In the genomic region with DNA sequence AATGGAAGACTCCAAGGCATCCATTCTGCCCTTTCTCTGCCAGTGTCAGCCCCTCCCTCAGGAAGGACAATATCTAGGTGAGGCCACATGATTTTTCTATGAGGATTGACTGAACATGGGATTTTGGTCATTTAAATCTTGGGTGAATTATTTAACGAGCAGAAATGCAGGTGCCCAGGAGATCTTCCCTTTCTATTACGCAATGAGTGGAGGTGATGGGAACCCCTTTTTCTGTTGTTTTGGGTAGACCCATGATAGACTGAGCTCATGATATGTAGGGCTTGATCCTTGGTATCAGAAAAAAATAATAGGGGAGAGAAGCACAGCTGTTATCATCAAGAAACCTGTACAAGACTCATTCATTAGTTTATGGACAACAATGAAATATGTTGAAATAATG, we compare ENCODE assay signal across 36 cellular contexts.
"Had no signal": no experiment of that assay in that cellular context is flagged by ENCODE, and none has a peak within 500 bp of the region (broad histone marks: within the 10 kb centered on the region; RNA-seq: fewer than 3 reads in every experiment).

No MANE protein-coding gene starts in this region.

- DNase-seq: Karpas-422, Kasumi-1, MG63, MM.1S, MV-4-11, NCI-H1048, NCI-H1092, NCI-H1092 treated with DMSO at 0.1 percent for 48 hours, NCI-H1105, NCI-H1105 treated with DMSO at 0.1 percent for 48 hours, NCI-H1417, NCI-H1417 treated with DMSO at 0.1 percent for 48 hours, NCI-H1436, NCI-H1436 treated with DMSO at 0.1 percent for 48 hours, NCI-H146, NCI-H1694, NCI-H1694 treated with DMSO at 0.1 percent for 48 hours, NCI-H187, NCI-H187 treated with DMSO at 0.1 percent for 48 hours, NCI-H1930, NCI-H2029, NCI-H2029 treated with DMSO at 0.1 percent for 48 hours, NCI-H2081, NCI-H2081 treated with DMSO at 0.1 percent for 48 hours, NCI-H2107, NCI-H2171, NCI-H2171 treated with DMSO at 0.1 percent for 48 hours, NCI-H2227 treated with DMSO at 0.1 percent for 48 hours, NCI-H226, NCI-H345, NCI-H446, NCI-H446 treated with DMSO at 0.1 percent for 48 hours, NCI-H510A, NCI-H510A treated with DMSO at 0.1 percent for 48 hours, NCI-H524, NCI-H524 treated with DMSO at 0.1 percent for 48 hours had no signal

- H3K9me3 ChIP-seq: MG63 had no signal

- H3K4me3 ChIP-seq: MG63 had no signal

- H3K27me3 ChIP-seq: MG63 had no signal

- H3K36me3 ChIP-seq: MG63 had no signal
